12 cellular contexts compared by ENCODE assay signal in genomic region chr2:69762513-69763494, GRCh38. TPM values are rescaled to one million over a fixed set of nuclear protein-coding genes. Genes with fewer than 3 reads are reported as not detected.
A peak's percentile ranks its signal among the peaks of the same experiment; 100 is the strongest.
DNase-seq lines count a peak whose midpoint lies in the region; FAIRE-seq and TF ChIP-seq lines count a peak whose summit lies in the region.
"Had no signal": no experiment of that assay in that cellular context is flagged by ENCODE, and none has a peak within 500 bp of the region (broad histone marks: within the 10 kb centered on the region; RNA-seq: fewer than 3 reads in every experiment).

No MANE protein-coding gene starts in this region.

- H3K27ac ChIP-seq in esophagus (ENCODE audit: low read depth in 2 of 2, low read length in 1 of 2) = peak overlapping the region; percentile 92 to 98
- peak overlapping the region; percentile 11 to 59 (median 52) for H3K27ac ChIP-seq in transverse colon
- H3K27ac ChIP-seq: SK-N-MC had no signal

- no peaks in the 10 kb centered on the region for H3K36me3 ChIP-seq in esophagus (ENCODE audit: control insufficient read depth in 2 of 2, insufficient read depth in 2 of 2, low read length in 1 of 2)
- H3K36me3 ChIP-seq in transverse colon = no peaks in the 10 kb centered on the region

- peaks cover 3 to 13% of the 10 kb centered on the region in 2 donors for H3K4me1 ChIP-seq in esophagus (ENCODE audit: control insufficient read depth in 2 of 2, insufficient read depth in 2 of 2, low read length in 1 of 2)
- H3K4me1 ChIP-seq in transverse colon = peaks cover 4 to 48% (median 34%) of the 10 kb centered on the region in 4 donors

- TF ChIP-seq CTCF in transverse colon (IDR thresholded peaks at IDR 0.05) = no peak

- no peak for FAIRE-seq in urothelium cell line (lab: Jason Lieb, UNC)

- TF ChIP-seq POLR2A in transverse colon (IDR thresholded peaks at IDR 0.05) = no peak

- H3K4me3 ChIP-seq in esophagus (ENCODE audit: low read depth in 1 of 2, low read length in 2 of 2) = peak overlapping the region; percentile 28 to 56
- H3K4me3 ChIP-seq in transverse colon = no peak overlapping the region
- H3K4me3 ChIP-seq: SK-N-MC had no signal

- in situ Hi-C loops in transverse colon (cut with MboI; ENCODE audit: low pct_ligation_motif_present in 1 of 4, low pct_unique_long_range_greater_than_20kb in 1 of 4, low sequenced_read_pairs in 3 of 4) = no loop called here

- no peaks in the 10 kb centered on the region for H3K27me3 ChIP-seq in esophagus (ENCODE audit: control insufficient read depth in 1 of 2, insufficient read depth in 2 of 2, low read length in 2 of 2)
- no peaks in the 10 kb centered on the region for H3K27me3 ChIP-seq in transverse colon

- peak; percentile 10 for DNase-seq in NAMALWA (ENCODE audit: low spot score)
- DNase-seq in midbrain (lab: John Stamatoyannopoulos, UW) = peak; percentile 65
- DNase-seq in transverse colon = no peak
- DNase-seq in cerebellar nuclear complex (lab: John Stamatoyannopoulos, UW) = no peak
- DNase-seq in SKM-1 treated with dmso at 0.1 percent for 144 hours (lab: John Stamatoyannopoulos, UW; ENCODE audit: unreplicated experiment) = no peak
- no peak for DNase-seq in stimulated activated CD8-positive, alpha-beta memory T cell treated with anti-CD3 and anti-CD28 coated beads, Interleukin-4, amount 100 ng/mL, for 48 hours
- DNase-seq in urothelium cell line (ENCODE audit: low spot score) = no peak
- DNase-seq: activated CD8-positive, alpha-beta memory T cell treated with anti-CD3 and anti-CD28 coated beads, Interleukin-2, amount 10 ng/mL, durations not matched to agents 7 days and 5 days; effector CD8-positive, alpha-beta T cell; NCI-H1436 had no signal

- WGBS in esophagus, 2 donors = 56 to 61% methylated on average over 14 of the region's 14 CpGs
- WGBS in transverse colon (ENCODE audit: low coverage in 1 of 2), 2 donors = 58 to 81% methylated on average over 3 to 14 of the region's 14 CpGs

- H3K9me3 ChIP-seq in esophagus (ENCODE audit: control insufficient read depth in 2 of 2, insufficient read depth in 1 of 2, low read depth in 1 of 2, low read length in 1 of 2) (no peaks in the 10 kb centered on the region), transverse colon (no peaks in the 10 kb centered on the region)

- TF ChIP-seq EP300 in transverse colon (IDR thresholded peaks at IDR 0.05; ENCODE audit: low read depth) = no peak

- intact Hi-C loops in transverse colon (cut with DNase I; ENCODE audit: low total_unique reads) = no loop called here

RNA-seq across cellular contexts. Expression of gene ANXA4, which starts 20.9 kb away (rescaled TPM):
- polyA plus RNA-seq in esophagus = 10 to 100 TPM; 25.7 to 57.0 TPM
- 100 to 1,000 TPM in 2 of 4 donors, 10 to 100 TPM in 2; 33.3 to 125 (median 99.4) TPM for total RNA-seq in transverse colon

Comparison
In these comparisons a context has a peak if more than half of its experiments do, and no peak if none do; other contexts are left out.
1. DNase-seq: peak in NAMALWA (single experiment) and midbrain (single experiment); none in transverse colon (single experiment), cerebellar nuclear complex (0 of 2), SKM-1 treated with dmso at 0.1 percent for 144 hours (single experiment), stimulated activated CD8-positive, alpha-beta memory T cell treated with anti-CD3 and anti-CD28 coated beads, Interleukin-4, amount 100 ng/mL, for 48 hours (single experiment) and urothelium cell line (single experiment).
2. H3K4me3 ChIP-seq: peak in esophagus (2 of 2); none in transverse colon (0 of 4).